In the genomic region with DNA sequence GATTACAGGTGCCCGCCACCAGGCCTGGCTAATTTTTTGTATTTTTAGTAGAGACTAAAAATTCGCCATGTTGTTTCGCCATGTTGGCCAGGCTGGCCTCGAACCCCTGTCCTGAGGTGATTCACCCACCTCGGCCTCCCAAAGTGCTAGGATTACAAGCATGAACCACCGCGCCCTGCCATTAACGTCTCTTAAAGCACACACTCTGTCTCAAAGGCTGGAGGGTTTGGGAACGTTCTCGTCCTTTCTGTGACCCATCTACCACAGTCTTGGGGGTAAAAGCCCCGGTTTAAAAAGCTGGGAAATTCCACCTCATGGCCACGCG, we compare ENCODE assay signal across 9 cellular contexts. TPM values are rescaled to one million over a fixed set of nuclear protein-coding genes. Genes with fewer than 3 reads are reported as not detected.
DNase-seq lines count a peak whose midpoint lies in the region; ATAC-seq and TF ChIP-seq lines count a peak whose summit lies in the region.
"Had no signal": no experiment of that assay in that cellular context is flagged by ENCODE, and none has a peak within 500 bp of the region (broad histone marks: within the 10 kb centered on the region; RNA-seq: fewer than 3 reads in every experiment).

No MANE protein-coding gene starts in this region.

- no peak for ATAC-seq in Right ventricle myocardium superior (ENCODE audit: poor library complexity)

- TF ChIP-seq CTCF in right atrium auricular region (IDR thresholded peaks at IDR 0.05) (no peak), mammary epithelial cell (conservative IDR thresholded peaks at IDR 0.05 in 1 of 2, IDR thresholded peaks at IDR 0.05 in 1 of 2; ENCODE audit: extremely low read depth in 1 of 2, insufficient read depth in 1 of 2, low read depth in 1 of 2, low read length in 2 of 2) (no peak), uterus (IDR thresholded peaks at IDR 0.05) (no peak)

- H3K79me2 ChIP-seq in mammary epithelial cell (ENCODE audit: insufficient read depth, low read length) = no peaks in the 10 kb centered on the region

- H3K4me1 ChIP-seq in right atrium auricular region (peaks cover 0 to 23% of the 10 kb centered on the region in 2 donors), mammary epithelial cell (ENCODE audit: insufficient read depth, low read length) (peaks cover 30% of the 10 kb centered on the region), mucosa of rectum (ENCODE audit: control insufficient read depth in 2 of 2, insufficient read depth in 2 of 2, low read length in 2 of 2) (peaks cover 15 to 26% of the 10 kb centered on the region in 2 donors), uterus (no peaks in the 10 kb centered on the region)

- peak overlapping the region; percentile 85 to 89 for H3K27ac ChIP-seq in right atrium auricular region
- peak overlapping the region; percentile 76 for H3K27ac ChIP-seq in mammary epithelial cell (ENCODE audit: insufficient read depth, low read depth, low read length)
- H3K27ac ChIP-seq in mucosa of rectum (ENCODE audit: low read depth in 2 of 2, low read length in 2 of 2) = peak overlapping the region; percentile 85 to 97
- peak overlapping the region; percentile 89 to 95 for H3K27ac ChIP-seq in uterus

- H3K27me3 ChIP-seq in right atrium auricular region (no peaks in the 10 kb centered on the region), mammary epithelial cell (ENCODE audit: insufficient read depth, low read length) (no peaks in the 10 kb centered on the region), mucosa of rectum (ENCODE audit: control insufficient read depth in 2 of 2, insufficient read depth in 2 of 2, low read length in 2 of 2) (no peaks in the 10 kb centered on the region), uterus (no peaks in the 10 kb centered on the region)

- H3K36me3 ChIP-seq in right atrium auricular region (no peaks in the 10 kb centered on the region), mammary epithelial cell (ENCODE audit: insufficient read depth, low read length) (no peaks in the 10 kb centered on the region), mucosa of rectum (ENCODE audit: control insufficient read depth in 2 of 2, insufficient read depth in 2 of 2, low read length in 2 of 2) (no peaks in the 10 kb centered on the region), uterus (no peaks in the 10 kb centered on the region)

- H2AFZ ChIP-seq in mammary epithelial cell (ENCODE audit: low read depth, low read length) = peak overlapping the region; percentile 94

- CTCF ChIA-PET in mammary epithelial cell (lab: Charles Lee; ENCODE audit: low non-redundant PET) = no interaction called here

- DNase-seq in right atrium auricular region (ENCODE audit: low spot score) = no peak
- DNase-seq in Right ventricle myocardium superior = no peak
- DNase-seq in mammary epithelial cell = no peak
- DNase-seq in uterus = peak in 1 of 2 donors; percentile 20
- no peak for DNase-seq in NCI-H774 (lab: John Stamatoyannopoulos, UW)
- no peak for DNase-seq in NCI-H1436 treated with DMSO at 0.1 percent for 48 hours (lab: John Stamatoyannopoulos, UW)
- DNase-seq in KBM-7 = no peak
- DNase-seq: DMS 273 treated with DMSO at 0.1 percent for 48 hours had no signal

- WGBS in mammary epithelial cell (ENCODE audit: low coverage, missing lambda C conversion rate) = 66% methylated on average over 8 of the region's 13 CpGs

- intact Hi-C loops in Right ventricle myocardium superior (cut with DNase I) (no loop called here), mammary epithelial cell (cut with micrococcal nuclease) (no loop called here), uterus (cut with DNase I; ENCODE audit: low total_unique reads) (no loop called here)

- in situ Hi-C loops in mammary epithelial cell (cut with MboI; ENCODE audit: low sequenced_read_pairs in 2 of 2) (no loop called here), KBM-7 (cut with MboI; ENCODE audit: low pct_unique_long_range_greater_than_20kb, low sequenced_read_pairs) (no loop called here)

- H3K4me2 ChIP-seq in mammary epithelial cell (ENCODE audit: insufficient read depth, low read depth, low read length) = peak overlapping the region; percentile 69

- TF ChIP-seq POLR2A in uterus (IDR thresholded peaks at IDR 0.05) = no peak

- H3K9ac ChIP-seq in mammary epithelial cell (ENCODE audit: insufficient read depth, low read length) = peak overlapping the region; percentile 68
- peak overlapping the region; percentile 79 to 83 for H3K9ac ChIP-seq in mucosa of rectum (ENCODE audit: low read depth in 1 of 2, low read length in 2 of 2)

- no peaks in the 10 kb centered on the region for H4K20me1 ChIP-seq in mammary epithelial cell (ENCODE audit: insufficient read depth, low read length)

- H3K9me3 ChIP-seq in right atrium auricular region (no peaks in the 10 kb centered on the region), mammary epithelial cell (replicated peaks; ENCODE audit: insufficient read depth, low read length) (no peaks in the 10 kb centered on the region), mucosa of rectum (ENCODE audit: control insufficient read depth in 2 of 2, low read length in 2 of 2) (no peaks in the 10 kb centered on the region), uterus (no peaks in the 10 kb centered on the region)

- H3K4me3 ChIP-seq in right atrium auricular region (peak overlapping the region in 1 of 2 donors; percentile 45), mammary epithelial cell (replicated peaks in 1 of 3; ENCODE audit: insufficient read depth in 1 of 3, low read depth in 2 of 3, low read length in 3 of 3) (peak overlapping the region in 1 of 3 experiments; percentile 9), mucosa of rectum (ENCODE audit: low read length in 2 of 2) (peak overlapping the region; percentile 65 to 74), uterus (peak overlapping the region; percentile 11 to 22)

- dilution Hi-C loops in mammary epithelial cell (cut with HindIII; ENCODE audit: low sequenced_read_pairs) = no loop called here

- BruUV-seq in mammary epithelial cell (replicated peaks; lab: Mats Ljungman, UMichigan) = no TSS peak

RNA-seq across cellular contexts. Expression of a gene that starts 57.8 kb away (rescaled TPM):
- total RNA-seq in right atrium auricular region = 10 to 100 TPM; 43.9 to 44.6 TPM
- 49.2 TPM for total RNA-seq in Right ventricle myocardium superior
- total RNA-seq in mammary epithelial cell = 10 to 100 TPM; 42.5 to 53.7 TPM
- polyA plus RNA-seq in mammary epithelial cell = 19.7 TPM
- 93.6 TPM for polyA minus RNA-seq in mammary epithelial cell
- total RNA-seq in uterus = 100 to 1,000 TPM in 2 of 4 donors, 10 to 100 TPM in 2; 63.8 to 198 (median 125) TPM
